Comparison of ENCODE assay signal across 11 cellular contexts in genomic region chr17:63894021-63894420, GRCh38. TPM values are rescaled to one million over a fixed set of nuclear protein-coding genes. Genes with fewer than 3 reads are reported as not detected.
DNase-seq lines count a peak whose midpoint lies in the region; ATAC-seq and TF ChIP-seq lines count a peak whose summit lies in the region.
"Not testable (repeated sequence)": the region's sequence is repeated elsewhere in the genome, so short reads cannot be mapped to it uniquely, and the experiment has no call there.
"Had no signal": no experiment of that assay in that cellular context is flagged by ENCODE, and none has a peak within 500 bp of the region (broad histone marks: within the 10 kb centered on the region; RNA-seq: fewer than 3 reads in every experiment).

No MANE protein-coding gene starts in this region.

- H3K23me2 ChIP-seq in H9 (ENCODE audit: insufficient read length, low read depth, low read length, poor library complexity, severe bottlenecking): not testable (repeated sequence)

- not testable (repeated sequence) for H3K23ac ChIP-seq in H9 (ENCODE audit: insufficient read length, low read depth, low read length)

- intact Hi-C loops in cardiac septum (cut with DNase I); upper lobe of right lung (cut with DNase I): not testable (repeated sequence)

- H3K4ac ChIP-seq in H9 (ENCODE audit: low read depth, low read length): not testable (repeated sequence)

- H4K5ac ChIP-seq in H9 (ENCODE audit: insufficient read length, low read depth, low read length): not testable (repeated sequence)

- not testable (repeated sequence) for H3K27ac Mint-ChIP-seq in H9
- H3K27ac Mint-ChIP-seq in activated naive CD4-positive, alpha-beta T cell treated with anti-CD3 and anti-CD28 coated beads, Interleukin-2, amount 50 U/mL, for 24 hours: peak overlapping the region; percentile 62

- H3K27me3 ChIP-seq in H9 (ENCODE audit: insufficient read depth, low read length); upper lobe of right lung: not testable (repeated sequence)

- H3K9me3 ChIP-seq in H9 (ENCODE audit: control insufficient read depth, low read depth, low read length); upper lobe of right lung: not testable (repeated sequence)

- H3K79me1 ChIP-seq in H9 (ENCODE audit: insufficient read depth, low read depth, low read length, poor library complexity, severe bottlenecking): not testable (repeated sequence)

- H2BK120ac ChIP-seq in H9 (ENCODE audit: low read depth, low read length, poor library complexity, severe bottlenecking): not testable (repeated sequence)

- H3K79me2 ChIP-seq in H9 (ENCODE audit: insufficient read depth, low read length): not testable (repeated sequence)

- H3K9me3 Mint-ChIP-seq in H9; activated naive CD4-positive, alpha-beta T cell treated with anti-CD3 and anti-CD28 coated beads, Interleukin-2, amount 50 U/mL, for 24 hours: not testable (repeated sequence)

- not testable (repeated sequence) for H2AFZ ChIP-seq in H9 (ENCODE audit: low read length)

- H3K27ac ChIP-seq in H9 (ENCODE audit: insufficient read length, low read depth, low read length); upper lobe of right lung: not testable (repeated sequence)

- H3K4me3 Mint-ChIP-seq in H9; activated naive CD4-positive, alpha-beta T cell treated with anti-CD3 and anti-CD28 coated beads, Interleukin-2, amount 50 U/mL, for 24 hours: not testable (repeated sequence)

- H3K9ac ChIP-seq in H9 (ENCODE audit: extremely low read depth, insufficient read length, low read length): not testable (repeated sequence)

- not testable (repeated sequence) for TF ChIP-seq CTCF in H9 (conservative IDR thresholded peaks at IDR 0.05); upper lobe of right lung (IDR thresholded peaks at IDR 0.05)

- not testable (repeated sequence) for H3K4me1 Mint-ChIP-seq in H9; activated naive CD4-positive, alpha-beta T cell treated with anti-CD3 and anti-CD28 coated beads, Interleukin-2, amount 50 U/mL, for 24 hours

- H3K36me3 ChIP-seq in upper lobe of right lung: not testable (repeated sequence)

- H3T11ph ChIP-seq in H9 (ENCODE audit: low read length): not testable (repeated sequence)

- not testable (repeated sequence) for H2BK20ac ChIP-seq in H9 (ENCODE audit: low read depth, low read length, poor library complexity, severe bottlenecking)

- not testable (repeated sequence) for H2AK5ac ChIP-seq in H9 (ENCODE audit: insufficient read length, low read length)

- not testable (repeated sequence) for H3K4me1 ChIP-seq in H9 (ENCODE audit: insufficient read depth, low read length); upper lobe of right lung

- not testable (repeated sequence) for H4K8ac ChIP-seq in H9 (replicated peaks; ENCODE audit: insufficient read length, low read depth, low read length)

- not testable (repeated sequence) for H3K14ac ChIP-seq in H9 (ENCODE audit: insufficient read depth, low read length)

- not testable (repeated sequence) for ATAC-seq in upper lobe of right lung

- H4K20me1 ChIP-seq in H9 (ENCODE audit: control insufficient read depth, insufficient read depth, insufficient read length): not testable (repeated sequence)

- not testable (repeated sequence) for H3K56ac ChIP-seq in H9 (ENCODE audit: insufficient read length, low read depth, low read length)

- not testable (repeated sequence) for H3K18ac ChIP-seq in H9 (ENCODE audit: insufficient read length, low read depth, low read length)

- no CpG with 5 or more reads among the region's 3 CpGs for WGBS in H9 (ENCODE audit: extremely low coverage, insufficient read length, low lambda C conversion rate)

- H3K36me3 Mint-ChIP-seq in H9 (ENCODE audit: insufficient read depth in 1 of 3, low read depth in 3 of 3); activated naive CD4-positive, alpha-beta T cell treated with anti-CD3 and anti-CD28 coated beads, Interleukin-2, amount 50 U/mL, for 24 hours: not testable (repeated sequence)

- not testable (repeated sequence) for H2BK5ac ChIP-seq in H9 (ENCODE audit: insufficient read length, low read length)

- not testable (repeated sequence) for H3K27me3 Mint-ChIP-seq in H9 (ENCODE audit: low read depth); activated naive CD4-positive, alpha-beta T cell treated with anti-CD3 and anti-CD28 coated beads, Interleukin-2, amount 50 U/mL, for 24 hours

- not testable (repeated sequence) for H2BK15ac ChIP-seq in H9 (ENCODE audit: low read depth, low read length)

- not testable (repeated sequence) for H2BK12ac ChIP-seq in H9 (ENCODE audit: insufficient read length, low read depth, low read length)

- not testable (repeated sequence) for H3K4me3 ChIP-seq in upper lobe of right lung

- not testable (repeated sequence) for H4K91ac ChIP-seq in H9 (ENCODE audit: insufficient read length, low read depth, low read length)

- not testable (repeated sequence) for H3K4me2 ChIP-seq in H9 (ENCODE audit: insufficient read depth, insufficient read length, low read length)

- DNase-seq in H9 (peak; percentile 36), cardiac septum (ENCODE audit: low spot score) (peak; percentile 20), mesenteric fat pad (ENCODE audit: low spot score) (peak; percentile 65), upper lobe of right lung (peak; percentile 11)

RNA-seq across cellular contexts. Expression of gene CSH1, which starts 2.4 kb away (rescaled TPM):
- total RNA-seq in H9 (2021) (not detected in 2 replicates), cardiac septum (not detected), mesenteric fat pad (not detected), upper lobe of right lung (not detected)
- total RNA-seq: A172; B cell; Caco-2; Calu3; CD4-positive, alpha-beta T cell; CD8-positive, alpha-beta T cell had no signal

RNA-seq across cellular contexts. Expression of gene GH2, which starts 12.3 kb away (rescaled TPM):
- total RNA-seq in H9 (2021) (0.50 and 0.77 TPM in 2 replicates), cardiac septum (not detected), mesenteric fat pad (not detected), upper lobe of right lung (not detected)
- total RNA-seq: A172; B cell; Caco-2; Calu3; CD4-positive, alpha-beta T cell; CD8-positive, alpha-beta T cell had no signal

RNA-seq across cellular contexts. Expression of gene CSHL1, which starts 17.0 kb away (rescaled TPM):
- total RNA-seq in H9 (2021): not detected in 2 replicates
- not detected for total RNA-seq in cardiac septum
- not detected for total RNA-seq in mesenteric fat pad
- not detected for total RNA-seq in upper lobe of right lung
- total RNA-seq: A172; B cell; Caco-2; Calu3; CD4-positive, alpha-beta T cell; CD8-positive, alpha-beta T cell had no signal

RNA-seq across cellular contexts. Expression of gene CSH2, which starts 20.5 kb away (rescaled TPM):
- not detected in 2 replicates for total RNA-seq in H9 (2021)
- not detected for total RNA-seq in cardiac septum
- not detected for total RNA-seq in mesenteric fat pad
- not detected for total RNA-seq in upper lobe of right lung
- total RNA-seq: A172; B cell; Caco-2; Calu3; CD4-positive, alpha-beta T cell; CD8-positive, alpha-beta T cell had no signal

RNA-seq across cellular contexts. Expression of gene GH1, which starts 24.6 kb away (rescaled TPM):
- total RNA-seq in H9 (2021) (not detected in 2 replicates), cardiac septum (not detected), mesenteric fat pad (not detected), upper lobe of right lung (not detected)
- total RNA-seq: A172; Caco-2; Calu3; CD4-positive, alpha-beta T cell; CD8-positive, alpha-beta T cell had no signal

Comparison
In these comparisons a context has a peak if more than half of its experiments do, and no peak if none do; other contexts are left out.
1. DNase-seq: peak in every context shown above with its lines; median percentile 65 in mesenteric fat pad; 36 in H9; 20 in cardiac septum; 11 in upper lobe of right lung.